In the genomic region with DNA sequence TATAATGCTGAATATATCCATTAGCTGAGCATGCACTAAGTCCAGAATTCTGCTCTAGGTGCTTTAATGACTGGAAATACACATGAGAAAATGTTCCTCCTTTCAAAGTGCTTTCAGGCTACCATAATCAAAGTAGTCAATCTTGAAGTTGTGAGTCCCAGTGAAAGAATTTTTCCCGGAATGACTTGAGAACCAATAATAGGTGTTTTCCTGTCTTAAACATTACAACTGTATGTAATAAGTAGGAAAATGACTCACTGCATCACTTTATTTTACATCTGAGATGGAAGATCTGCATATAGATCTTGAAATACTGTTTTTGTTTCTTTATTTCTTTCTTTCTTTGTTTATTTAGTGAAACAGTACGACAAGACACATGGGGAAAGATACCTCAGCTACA, we compare ENCODE assay signal across 24 cellular contexts.
"Had no signal": no experiment of that assay in that cellular context is flagged by ENCODE, and none has a peak within 500 bp of the region (broad histone marks: within the 10 kb centered on the region; RNA-seq: fewer than 3 reads in every experiment).

No MANE protein-coding gene starts in this region.

- H3K9me3 ChIP-seq: gastrocnemius medialis, spleen, thoracic aorta, vagina had no signal

- H3K4me1 ChIP-seq: vagina had no signal

- ATAC-seq: esophagus mucosa; gastrocnemius medialis; left ventricle myocardium superior; natural killer cell treated with Interleukin-12 subunit alpha and Interleukin-12 subunit beta and Interleukin-15 and Interleukin-18, amount 100 ng/mL, for 72 hours had no signal

- H3K4me3 Mint-ChIP-seq: activated naive CD8-positive, alpha-beta T cell treated with anti-CD3 and anti-CD28 coated beads for 36 hours; activated T-cell treated with anti-CD3 and anti-CD28 coated beads, Interleukin-2, amount 50 U/mL, for 24 hours; natural killer cell treated with Interleukin-12 subunit alpha and Interleukin-12 subunit beta and Interleukin-15 and Interleukin-18, amount 100 ng/mL, for 72 hours; type B pancreatic cell had no signal

- H3K27me3 ChIP-seq: gastrocnemius medialis, spleen, vagina had no signal

- H3K27me3 Mint-ChIP-seq: activated naive CD8-positive, alpha-beta T cell treated with anti-CD3 and anti-CD28 coated beads for 36 hours; activated T-cell treated with anti-CD3 and anti-CD28 coated beads, Interleukin-2, amount 50 U/mL, for 24 hours; natural killer cell treated with Interleukin-12 subunit alpha and Interleukin-12 subunit beta and Interleukin-15 and Interleukin-18, amount 100 ng/mL, for 72 hours; progenitor cell of endocrine pancreas; type B pancreatic cell had no signal

- H3K27ac Mint-ChIP-seq: activated naive CD8-positive, alpha-beta T cell treated with anti-CD3 and anti-CD28 coated beads for 36 hours; activated T-cell treated with anti-CD3 and anti-CD28 coated beads, Interleukin-2, amount 50 U/mL, for 24 hours; natural killer cell treated with Interleukin-12 subunit alpha and Interleukin-12 subunit beta and Interleukin-15 and Interleukin-18, amount 100 ng/mL, for 72 hours; progenitor cell of endocrine pancreas; type B pancreatic cell had no signal

- H3K36me3 ChIP-seq: gastrocnemius medialis, spleen, thoracic aorta, vagina, WERI-Rb-1 had no signal

- H3K36me3 Mint-ChIP-seq: activated naive CD8-positive, alpha-beta T cell treated with anti-CD3 and anti-CD28 coated beads for 36 hours; natural killer cell treated with Interleukin-12 subunit alpha and Interleukin-12 subunit beta and Interleukin-15 and Interleukin-18, amount 100 ng/mL, for 72 hours; type B pancreatic cell had no signal

- H3K9me3 Mint-ChIP-seq: activated naive CD8-positive, alpha-beta T cell treated with anti-CD3 and anti-CD28 coated beads for 36 hours; natural killer cell treated with Interleukin-12 subunit alpha and Interleukin-12 subunit beta and Interleukin-15 and Interleukin-18, amount 100 ng/mL, for 72 hours; type B pancreatic cell had no signal

- DNase-seq: activated CD4-positive, alpha-beta T cell treated with anti-CD3 and anti-CD28 coated beads, Interleukin-2, amount 50 U/mL, for 4 hours; activated CD8-positive, alpha-beta memory T cell treated with anti-CD3 and anti-CD28 coated beads for 24 hours; activated CD8-positive, alpha-beta memory T cell treated with anti-CD3 and anti-CD28 coated beads, Interleukin-2, amount 50 U/mL, for 4 hours; activated naive CD4-positive, alpha-beta T cell treated with Interleukin-2 at 50 U/mL for 16 hours; activated naive CD8-positive, alpha-beta T cell treated with anti-CD3 and anti-CD28 coated beads for 36 hours; activated T-cell treated with anti-CD3 and anti-CD28 coated beads, Interleukin-2, amount 50 U/mL, for 24 hours; cerebellar nuclear complex; cortex of kidney; gastrocnemius medialis; hypothalamus; left ventricle myocardium superior; spleen; stimulated activated CD4-positive, alpha-beta T cell treated with anti-CD3 and anti-CD28 coated beads, Interleukin-4, amount 100 ng/mL, for 1 hour; stimulated activated naive CD4-positive, alpha-beta T cell treated with Interleukin-2 at 50 U/mL for 16 hours; WERI-Rb-1 had no signal

- H3K4me3 ChIP-seq: gastrocnemius medialis, spleen, thoracic aorta, vagina had no signal

- H3K4me1 Mint-ChIP-seq: activated naive CD8-positive, alpha-beta T cell treated with anti-CD3 and anti-CD28 coated beads for 36 hours had no signal

- FAIRE-seq: endometrium, islet of Langerhans, TTC549 had no signal

- H3K27ac ChIP-seq: gastrocnemius medialis, spleen, thoracic aorta, vagina, WERI-Rb-1 had no signal
